ENCODE assay signal across 9 cellular contexts in genomic region chr12:48104531-48104930, GRCh38.
DNase-seq lines count a peak whose midpoint lies in the region; ATAC-seq, FAIRE-seq and TF ChIP-seq lines count a peak whose summit lies in the region.
"Had no signal": no experiment of that assay in that cellular context is flagged by ENCODE, and none has a peak within 500 bp of the region (broad histone marks: within the 10 kb centered on the region; RNA-seq: fewer than 3 reads in every experiment).

No MANE protein-coding gene starts in this region.

- H3K27me3 Mint-ChIP-seq in activated naive CD8-positive, alpha-beta T cell = no peaks in the 10 kb centered on the region

- no peaks in the 10 kb centered on the region for H3K27me3 ChIP-seq in ACC112 (ENCODE audit: insufficient read depth, low read length)

- peaks cover 47% of the 10 kb centered on the region for H3K4me1 Mint-ChIP-seq in activated naive CD8-positive, alpha-beta T cell (ENCODE audit: low read depth)

- H3K4me1 ChIP-seq in ACC112 (ENCODE audit: control insufficient read depth, insufficient read depth, low read length, unreplicated experiment) = peaks cover 16% of the 10 kb centered on the region

- FAIRE-seq in H54 (lab: Jason Lieb, UNC) = peak; percentile 72

- peak overlapping the region; percentile 91 for H3K4me3 ChIP-seq in ACC112 (ENCODE audit: low read depth, low read length)

- peaks cover 46% of the 10 kb centered on the region for H3K79me2 ChIP-seq in ACC112 (ENCODE audit: control insufficient read depth, insufficient read depth, low read length, unreplicated experiment)

- ATAC-seq in GM19455 (IDR thresholded peaks at IDR 0.05; ENCODE audit: unreplicated experiment) = no peak
- ATAC-seq in HG03442 (IDR thresholded peaks at IDR 0.05; ENCODE audit: unreplicated experiment) = no peak

- H2AFZ ChIP-seq in ACC112 (ENCODE audit: low read length, unreplicated experiment) = no peak overlapping the region

- H3K9me3 Mint-ChIP-seq in activated naive CD8-positive, alpha-beta T cell (ENCODE audit: low read depth) = no peaks in the 10 kb centered on the region

- peak overlapping the region; percentile 98 for H3K27ac Mint-ChIP-seq in activated naive CD8-positive, alpha-beta T cell

- no peaks in the 10 kb centered on the region for H3K36me3 Mint-ChIP-seq in activated naive CD8-positive, alpha-beta T cell

- DNase-seq in H54 (ENCODE audit: insufficient read length, low spot score) (no peak), left kidney (ENCODE audit: low read depth, low spot score) (peak; percentile 9), inferior parietal cortex (ENCODE audit: extremely low spot score) (no peak), GM19238 (ENCODE audit: insufficient read length, low spot score) (no peak)
- DNase-seq: NCI-H446 treated with DMSO at 0.1 percent for 48 hours had no signal

- TF ChIP-seq POLR2A in H54 (IDR thresholded peaks at IDR 0.05; ENCODE audit: low read depth, low read length) = no peak

- H3K36me3 ChIP-seq in ACC112 (ENCODE audit: insufficient read depth, low read length) = no peaks in the 10 kb centered on the region

- H3K4me3 Mint-ChIP-seq in activated naive CD8-positive, alpha-beta T cell = peak overlapping the region; percentile 96

- H3K27ac ChIP-seq in ACC112 (ENCODE audit: low read depth, low read length) = no peak overlapping the region
